18 cellular contexts compared by ENCODE assay signal in genomic region chr13:26563713-26564112, GRCh38.
"Had no signal": no experiment of that assay in that cellular context is flagged by ENCODE, and none has a peak within 500 bp of the region (broad histone marks: within the 10 kb centered on the region; RNA-seq: fewer than 3 reads in every experiment).

No MANE protein-coding gene starts in this region.

- H3K9me3 ChIP-seq: left ventricle myocardium inferior, sigmoid colon, stomach had no signal

- H3K27ac ChIP-seq: coronary artery, left ventricle myocardium inferior, sigmoid colon, stomach had no signal

- FAIRE-seq: endothelial cell of umbilical vein, kidney, small intestine had no signal

- ATAC-seq: left cardiac atrium had no signal

- H3K36me3 ChIP-seq: left ventricle myocardium inferior, sigmoid colon, stomach had no signal

- H3K4me3 ChIP-seq: coronary artery, left ventricle myocardium inferior, lung, sigmoid colon, stomach had no signal

- DNase-seq: effector CD4-positive, alpha-beta T cell; endodermal cell; foreskin fibroblast; immature natural killer cell; kidney; left cardiac atrium; left ventricle myocardium inferior; mesendoderm; naive B cell; sigmoid colon; small intestine; stimulated activated CD4-positive, alpha-beta T cell treated with anti-CD3 and anti-CD28 coated beads, Interleukin-12 subunit alpha, Interleukin-12 subunit beta, amount 100 ng/mL, for 4 hours; stimulated activated naive CD4-positive, alpha-beta T cell; stomach; trophoblast cell had no signal

- H3K27me3 ChIP-seq: sigmoid colon, stomach had no signal
